ENCODE assay signal across 17 cellular contexts in the genomic region with DNA sequence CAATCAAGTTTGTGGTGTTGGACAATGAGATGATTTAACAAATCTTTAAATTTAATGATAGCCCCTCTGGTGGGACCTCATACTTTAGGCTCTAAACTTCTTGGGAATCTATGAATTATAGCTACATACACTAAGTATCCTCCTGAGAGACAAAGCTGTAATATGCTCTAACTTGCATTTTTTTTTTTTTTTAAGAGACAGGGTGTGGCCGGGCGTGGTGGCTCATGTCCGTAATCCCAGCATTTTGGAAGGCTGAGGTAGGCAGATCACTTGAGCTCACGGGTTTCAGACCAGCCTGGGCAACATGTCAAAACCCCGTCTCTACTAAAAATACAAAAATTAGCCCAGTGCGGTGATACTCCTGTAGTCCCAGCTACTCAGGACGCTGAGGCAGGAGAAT. TPM values are rescaled to one million over a fixed set of nuclear protein-coding genes. Genes with fewer than 3 reads are reported as not detected.
DNase-seq lines count a peak whose midpoint lies in the region; ATAC-seq and TF ChIP-seq lines count a peak whose summit lies in the region.
"Had no signal": no experiment of that assay in that cellular context is flagged by ENCODE, and none has a peak within 500 bp of the region (broad histone marks: within the 10 kb centered on the region; RNA-seq: fewer than 3 reads in every experiment).

No MANE protein-coding gene starts in this region.

- H3K27ac ChIP-seq in HEK293 (ENCODE audit: extremely low read depth, low read depth, low read length) (no peak overlapping the region), breast epithelium (no peak overlapping the region)
- H3K27ac ChIP-seq: 22Rv1; A549; BLaER1 treated with 17β-estradiol and CSF1 and Interleukin-3, amounts not matched to agents 10 nM and 100 nM; C4-2B had no signal

- ATAC-seq in left colon (peak; percentile 67), HG03432 (IDR thresholded peaks at IDR 0.05; ENCODE audit: unreplicated experiment) (no peak)
- ATAC-seq: A549; CD8-positive, alpha-beta T cell had no signal

- H3K9me3 ChIP-seq in HEK293 (ENCODE audit: control insufficient read depth, insufficient read depth, low read depth, low read length) (no peaks in the 10 kb centered on the region), breast epithelium (no peaks in the 10 kb centered on the region)
- H3K9me3 ChIP-seq: A549, Caco-2 had no signal

- TF ChIP-seq CTCF in HEK293 (tag by site-specific recombination; IDR thresholded peaks at IDR 0.05): no peak
- no peak for TF ChIP-seq CTCF in epithelial cell of esophagus (IDR thresholded peaks at IDR 0.05; ENCODE audit: insufficient read depth, low read depth, low read length, missing control alignments)
- TF ChIP-seq CTCF in breast epithelium (IDR thresholded peaks at IDR 0.05): no peak

- H3K36me3 ChIP-seq in HEK293 (ENCODE audit: control insufficient read depth in 2 of 2, insufficient read depth in 1 of 2, low read length in 2 of 2): no peaks in the 10 kb centered on the region
- no peaks in the 10 kb centered on the region for H3K36me3 ChIP-seq in breast epithelium

- POLR2A ChIA-PET in HEK293 (lab: Yijun Ruan, JAX): no interaction called here

- H3K4me3 ChIP-seq in HEK293 (ENCODE audit: low read depth, low read length) (no peak overlapping the region), epithelial cell of esophagus (ENCODE audit: low read length) (no peak overlapping the region), breast epithelium (no peak overlapping the region)
- H3K4me3 ChIP-seq: A549; BLaER1 treated with 17β-estradiol and CSF1 and Interleukin-3, amounts not matched to agents 10 nM and 100 nM had no signal

- peak; percentile 19 for DNase-seq in epithelial cell of esophagus (ENCODE audit: low read depth)
- no peak for DNase-seq in left colon
- no peak for DNase-seq in breast epithelium (ENCODE audit: low spot score in 2 of 2)
- no peak for DNase-seq in NOMO-1 (lab: John Stamatoyannopoulos, UW; ENCODE audit: unreplicated experiment in 2 of 2)
- DNase-seq: AML-193; Caco-2; Calu3; CD4-positive, alpha-beta T cell; CD8-positive, alpha-beta T cell; DMS79 treated with DMSO at 0.1 percent for 48 hours; GF-D8 had no signal

- CTCF ChIA-PET in HEK293 (lab: Yijun Ruan, JAX): no interaction called here

- intact Hi-C loops in left colon (cut with DNase I, micrococcal nuclease): no loop called here
- intact Hi-C loops in breast epithelium (cut with DNase I; ENCODE audit: low total_unique reads): no loop called here

- no peak for TF ChIP-seq POLR2A in breast epithelium (IDR thresholded peaks at IDR 0.05)

- no peaks in the 10 kb centered on the region for H3K27me3 ChIP-seq in breast epithelium
- H3K27me3 ChIP-seq: BLaER1 treated with 17β-estradiol and CSF1 and Interleukin-3, amounts not matched to agents 10 nM and 100 nM had no signal

- H3K4me1 ChIP-seq in HEK293 (ENCODE audit: control insufficient read depth, insufficient read depth, low read length): no peaks in the 10 kb centered on the region
- no peaks in the 10 kb centered on the region for H3K4me1 ChIP-seq in breast epithelium
- H3K4me1 ChIP-seq: A549; BLaER1 treated with 17β-estradiol and CSF1 and Interleukin-3, amounts not matched to agents 10 nM and 100 nM; Caco-2 had no signal

TF ChIP-seq in HEK293, 187 proteins besides CTCF, POLR2A, EP300 and RAD21:
- 0 out of 2 replicates have a peak, but pooled peaks have one; percentile 19 for TF ChIP-seq KLF1 (tag by site-specific recombination; IDR thresholded peaks at IDR 0.05)
- no peak for TF ChIP-seq ZFP3 (tag by site-specific recombination; IDR thresholded peaks at IDR 0.05; ENCODE audit: low read depth)
- no peak for TF ChIP-seq ZNF561 (tag by site-specific recombination; IDR thresholded peaks at IDR 0.05; ENCODE audit: borderline replicate concordance)
- TF ChIP-seq IKZF3 (tag by site-specific recombination; IDR thresholded peaks at IDR 0.05): no peak
- TF ChIP-seq ZSCAN5A (tag by site-specific recombination; IDR thresholded peaks at IDR 0.05): no peak

RNA-seq across cellular contexts. Expression of gene COQ2, which starts 23.3 kb away (rescaled TPM):
- total RNA-seq in left colon (10 to 100 TPM; 18.9 to 23.3 TPM), breast epithelium (10 to 100 TPM in 1 of 3 donors, 1 to 10 TPM in 2; 8.6 to 10.8 (median 9.4) TPM)

RNA-seq across cellular contexts. Expression of gene HPSE, which starts 26.7 kb away (rescaled TPM):
- total RNA-seq in left colon (10 to 100 TPM; 13.3 to 23.8 TPM), breast epithelium (1 to 10 TPM; 1.3 to 3.8 (median 1.6) TPM)
